In genomic region chr5:132504746-132505145, GRCh38 we compare ENCODE assay signal across 28 cellular contexts. TPM values are rescaled to one million over a fixed set of nuclear protein-coding genes. Genes with fewer than 3 reads are reported as not detected.
"Had no signal": no experiment of that assay in that cellular context is flagged by ENCODE, and none has a peak within 500 bp of the region (broad histone marks: within the 10 kb centered on the region; RNA-seq: fewer than 3 reads in every experiment).

No MANE protein-coding gene starts in this region.

- DNase-seq: activated CD4-positive, alpha-beta T cell treated with anti-CD3 and anti-CD28 coated beads, Interleukin-2, amount 50 U/mL, for 1 hour; activated CD4-positive, CD25-positive, alpha-beta regulatory T cell treated with anti-CD3 and anti-CD28 coated beads, Interleukin-2, amount 50 U/mL, for 72 hours; activated CD8-positive, alpha-beta memory T cell treated with anti-CD3 and anti-CD28 coated beads for 24 hours; activated CD8-positive, alpha-beta memory T cell treated with anti-CD3 and anti-CD28 coated beads, Interleukin-2, amount 50 U/mL, for 4 hours; activated T-cell treated with anti-CD3 and anti-CD28 coated beads, Interleukin-2, amount 50 U/mL, for 24 hours; aorta; caudate nucleus; dermis blood vessel endothelial cell; effector CD8-positive, alpha-beta T cell; erythroblast; islet precursor cell; left cardiac atrium; naive thymus-derived CD8-positive, alpha-beta T cell; stimulated activated CD4-positive, alpha-beta T cell treated with anti-CD3 and anti-CD28 coated beads, Interleukin-12 subunit alpha, Interleukin-12 subunit beta, amount 100 ng/mL, for 4 hours; T-helper 1 cell; tibial artery; uterus; WERI-Rb-1 had no signal

- H3K9me3 Mint-ChIP-seq: activated naive CD4-positive, alpha-beta T cell treated with anti-CD3 and anti-CD28 coated beads, Interleukin-2, amount 50 U/mL, for 72 hours; activated T-cell treated with anti-CD3 and anti-CD28 coated beads, Interleukin-2, amount 50 U/mL, for 24 hours; neural progenitor cell; stimulated activated naive CD8-positive, alpha-beta T cell treated with anti-CD3 and anti-CD28 coated beads, Interleukin-15, Interleukin-2, amounts not matched to agents 100 ng/mL and 50 ng/mL, for 24 hours had no signal

- H3K4me2 ChIP-seq: neural progenitor cell had no signal

- H3K9me3 ChIP-seq: tibial artery, uterus had no signal

- ATAC-seq: activated naive CD4-positive, alpha-beta T cell treated with anti-CD3 and anti-CD28 coated beads, Interleukin-2, amount 50 U/mL, for 72 hours; activated T-helper 17 cell treated with anti-CD3 and anti-CD28 coated beads, Interleukin-2, amount 50 U/mL, for 72 hours; naive thymus-derived CD8-positive, alpha-beta T cell had no signal

- H3K27me3 ChIP-seq: neural progenitor cell, tibial artery, uterus had no signal

- H3K36me3 ChIP-seq: neural progenitor cell, tibial artery, uterus, WERI-Rb-1 had no signal

- H3K27ac Mint-ChIP-seq: activated naive CD4-positive, alpha-beta T cell treated with anti-CD3 and anti-CD28 coated beads, Interleukin-2, amount 50 U/mL, for 72 hours; activated T-cell treated with anti-CD3 and anti-CD28 coated beads, Interleukin-2, amount 50 U/mL, for 24 hours; activated T-helper 17 cell treated with anti-CD3 and anti-CD28 coated beads, Interleukin-2, amount 50 U/mL, for 72 hours; brain; naive thymus-derived CD8-positive, alpha-beta T cell; neural progenitor cell; stimulated activated naive CD8-positive, alpha-beta T cell treated with anti-CD3 and anti-CD28 coated beads, Interleukin-15, Interleukin-2, amounts not matched to agents 100 ng/mL and 50 ng/mL, for 24 hours had no signal

- H3K36me3 Mint-ChIP-seq: activated naive CD4-positive, alpha-beta T cell treated with anti-CD3 and anti-CD28 coated beads, Interleukin-2, amount 50 U/mL, for 72 hours; brain; naive thymus-derived CD8-positive, alpha-beta T cell; neural progenitor cell had no signal

- H3K4me3 Mint-ChIP-seq: activated T-cell treated with anti-CD3 and anti-CD28 coated beads, Interleukin-2, amount 50 U/mL, for 24 hours; activated T-helper 17 cell treated with anti-CD3 and anti-CD28 coated beads, Interleukin-2, amount 50 U/mL, for 72 hours; brain; naive thymus-derived CD8-positive, alpha-beta T cell; neural progenitor cell; stimulated activated naive CD8-positive, alpha-beta T cell treated with anti-CD3 and anti-CD28 coated beads, Interleukin-15, Interleukin-2, amounts not matched to agents 100 ng/mL and 50 ng/mL, for 24 hours had no signal

- H3K4me1 Mint-ChIP-seq: activated T-helper 17 cell treated with anti-CD3 and anti-CD28 coated beads, Interleukin-2, amount 50 U/mL, for 72 hours; neural progenitor cell had no signal

- H2AFZ ChIP-seq: neural progenitor cell had no signal

- H3K4me1 ChIP-seq: neural progenitor cell, uterus had no signal

- H3K4me3 ChIP-seq: neural progenitor cell, tibial artery, uterus had no signal

- H3K9ac ChIP-seq: neural progenitor cell had no signal

- H3K27ac ChIP-seq: neural progenitor cell, WERI-Rb-1 had no signal

RNA-seq across cellular contexts. Expression of gene IL5, which starts 38.6 kb away (rescaled TPM):
- total RNA-seq: activated naive CD4-positive, alpha-beta T cell treated with anti-CD3 and anti-CD28 coated beads, Interleukin-2, amount 50 U/mL, for 72 hours; activated T-helper 17 cell treated with anti-CD3 and anti-CD28 coated beads, Interleukin-2, amount 50 U/mL, for 72 hours; aorta; dermis blood vessel endothelial cell; frontal cortex; left cardiac atrium; lower leg skin; mesenteric fat pad; naive thymus-derived CD8-positive, alpha-beta T cell; omental fat pad; posterior vena cava; uterus had no signal
- polyA plus RNA-seq: aorta; naive thymus-derived CD8-positive, alpha-beta T cell had no signal
